11 cellular contexts compared by ENCODE assay signal in the genomic region with DNA sequence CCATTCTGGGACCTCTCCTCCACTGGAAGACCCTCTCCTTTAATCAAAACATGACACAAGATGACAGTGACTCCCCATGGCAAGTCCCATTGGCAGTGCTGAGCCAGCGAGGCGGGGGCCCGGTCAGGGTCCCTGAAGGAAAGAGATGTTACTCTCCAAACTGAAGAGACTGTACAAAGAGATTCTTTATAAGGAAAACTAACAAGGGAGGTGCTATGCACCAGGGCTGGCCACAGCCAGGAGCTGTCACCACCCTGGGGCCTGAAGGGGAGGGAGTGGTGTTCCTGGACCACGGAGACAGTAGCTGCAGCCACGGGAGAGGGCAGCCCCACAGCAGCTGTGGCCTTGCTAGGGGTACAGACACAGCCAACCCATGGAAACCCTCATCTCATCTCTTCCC.
DNase-seq lines count a peak whose midpoint lies in the region; ATAC-seq and TF ChIP-seq lines count a peak whose summit lies in the region.
"Had no signal": no experiment of that assay in that cellular context is flagged by ENCODE, and none has a peak within 500 bp of the region (broad histone marks: within the 10 kb centered on the region; RNA-seq: fewer than 3 reads in every experiment).

No MANE protein-coding gene starts in this region.

- no peaks in the 10 kb centered on the region for H3K27me3 ChIP-seq in right cardiac atrium (ENCODE audit: control insufficient read depth, insufficient read depth)

- peaks cover 11% of the 10 kb centered on the region for H3K36me3 Mint-ChIP-seq in activated T-cell treated with anti-CD3 and anti-CD28 coated beads, Interleukin-2, amount 50 U/mL, for 4 hours (ENCODE audit: insufficient read depth)
- peaks cover 26% of the 10 kb centered on the region for H3K36me3 Mint-ChIP-seq in activated T-helper 2 cell treated with anti-CD3 and anti-CD28 coated beads, Interferon-gamma antibody, Interleukin-2, Interleukin-4, amounts not matched to agents 10 μg/mL and 5 μg/mL and 100 μg/mL, durations not matched to agents 14 hours and 24 hours and 36 hours (ENCODE audit: low read depth)
- H3K36me3 Mint-ChIP-seq in stimulated activated naive B cell treated with anti-CD40 and anti-IgM and Interleukin-4, amounts not matched to agents 10 μg/mL and 1 μg/mL and 100 μg/mL, for 72 hours: peaks cover 28 to 47% of the 10 kb centered on the region in 2 donors
- no peaks in the 10 kb centered on the region for H3K36me3 Mint-ChIP-seq in MCF 10A (ENCODE audit: insufficient read depth, unreplicated experiment)

- intact Hi-C loops in activated T-helper 2 cell treated with anti-CD3 and anti-CD28 coated beads, Interferon-gamma antibody, Interleukin-2, Interleukin-4, amounts not matched to agents 10 μg/mL and 5 μg/mL and 100 μg/mL, durations not matched to agents 14 hours and 24 hours and 36 hours (cut with micrococcal nuclease): loop anchor here (2.0 kb wide), 1 partner anchor 13 kb away; no protein-coding TSS in a partner anchor
- intact Hi-C loops in right cardiac atrium (cut with DNase I): loop anchor here in 1 of 4 donors (10.0 kb wide), 1 partner anchor 73 kb away; no protein-coding TSS in a partner anchor
- intact Hi-C loops in MCF 10A (cut with micrococcal nuclease): no loop called here

- H3K4me1 Mint-ChIP-seq in activated T-cell treated with anti-CD3 and anti-CD28 coated beads, Interleukin-2, amount 50 U/mL, for 4 hours (ENCODE audit: low read depth): peaks cover 74% of the 10 kb centered on the region
- peaks cover 62% of the 10 kb centered on the region for H3K4me1 Mint-ChIP-seq in activated T-helper 2 cell treated with anti-CD3 and anti-CD28 coated beads, Interferon-gamma antibody, Interleukin-2, Interleukin-4, amounts not matched to agents 10 μg/mL and 5 μg/mL and 100 μg/mL, durations not matched to agents 14 hours and 24 hours and 36 hours (ENCODE audit: low read depth)
- peaks cover 60 to 98% of the 10 kb centered on the region in 2 donors for H3K4me1 Mint-ChIP-seq in stimulated activated naive B cell treated with anti-CD40 and anti-IgM and Interleukin-4, amounts not matched to agents 10 μg/mL and 1 μg/mL and 100 μg/mL, for 72 hours
- no peaks in the 10 kb centered on the region for H3K4me1 Mint-ChIP-seq in MCF 10A (ENCODE audit: insufficient read depth, unreplicated experiment)

- no peak for TF ChIP-seq CTCF in MCF 10A (IDR thresholded peaks at IDR 0.05; ENCODE audit: unreplicated experiment)

- peak overlapping the region; percentile 42 for H3K4me3 Mint-ChIP-seq in activated T-cell treated with anti-CD3 and anti-CD28 coated beads, Interleukin-2, amount 50 U/mL, for 4 hours
- peak overlapping the region; percentile 2 for H3K4me3 Mint-ChIP-seq in activated T-helper 2 cell treated with anti-CD3 and anti-CD28 coated beads, Interferon-gamma antibody, Interleukin-2, Interleukin-4, amounts not matched to agents 10 μg/mL and 5 μg/mL and 100 μg/mL, durations not matched to agents 14 hours and 24 hours and 36 hours (ENCODE audit: low read depth)
- peak overlapping the region; percentile 63 to 77 for H3K4me3 Mint-ChIP-seq in stimulated activated naive B cell treated with anti-CD40 and anti-IgM and Interleukin-4, amounts not matched to agents 10 μg/mL and 1 μg/mL and 100 μg/mL, for 72 hours
- no peak overlapping the region for H3K4me3 Mint-ChIP-seq in MCF 10A (ENCODE audit: unreplicated experiment)

- H3K9me3 ChIP-seq in right cardiac atrium (ENCODE audit: control insufficient read depth, low read length): no peaks in the 10 kb centered on the region

- peaks cover 19% of the 10 kb centered on the region for H3K4me1 ChIP-seq in right cardiac atrium (ENCODE audit: control insufficient read depth, insufficient read depth, low read length)

- POLR2A ChIA-PET in MCF 10A (lab: Yijun Ruan, JAX): no interaction called here

- no peak for ATAC-seq in activated T-cell treated with anti-CD3 and anti-CD28 coated beads, Interleukin-2, amount 50 U/mL, for 4 hours
- ATAC-seq in right cardiac atrium (peak; percentile 73 to 86), HG02588 (IDR thresholded peaks at IDR 0.05; ENCODE audit: unreplicated experiment) (no peak)
- no peak for ATAC-seq in stimulated activated naive B cell treated with anti-CD40 and anti-IgM and Interleukin-4, amounts not matched to agents 10 μg/mL and 1 μg/mL and 100 μg/mL, for 72 hours (replicated peaks)

- no TSS peak for BruUV-seq in MCF 10A (replicated peaks; lab: Mats Ljungman, UMichigan)

- H3K27me3 Mint-ChIP-seq in activated T-cell treated with anti-CD3 and anti-CD28 coated beads, Interleukin-2, amount 50 U/mL, for 4 hours (ENCODE audit: low read depth): no peaks in the 10 kb centered on the region
- no peaks in the 10 kb centered on the region for H3K27me3 Mint-ChIP-seq in activated T-helper 2 cell treated with anti-CD3 and anti-CD28 coated beads, Interferon-gamma antibody, Interleukin-2, Interleukin-4, amounts not matched to agents 10 μg/mL and 5 μg/mL and 100 μg/mL, durations not matched to agents 14 hours and 24 hours and 36 hours (ENCODE audit: low read depth)
- no peaks in the 10 kb centered on the region for H3K27me3 Mint-ChIP-seq in stimulated activated naive B cell treated with anti-CD40 and anti-IgM and Interleukin-4, amounts not matched to agents 10 μg/mL and 1 μg/mL and 100 μg/mL, for 72 hours
- no peaks in the 10 kb centered on the region for H3K27me3 Mint-ChIP-seq in MCF 10A (ENCODE audit: insufficient read depth, unreplicated experiment)

- H3K4me3 ChIP-seq in right cardiac atrium (ENCODE audit: low read length): no peak overlapping the region
- H3K4me3 ChIP-seq: PC-9 had no signal

- peak overlapping the region; percentile 88 for H3K27ac ChIP-seq in right cardiac atrium (ENCODE audit: low read length)
- H3K27ac ChIP-seq: PC-9 had no signal

- H3K9me3 Mint-ChIP-seq in activated T-cell treated with anti-CD3 and anti-CD28 coated beads, Interleukin-2, amount 50 U/mL, for 4 hours: no peaks in the 10 kb centered on the region
- no peaks in the 10 kb centered on the region for H3K9me3 Mint-ChIP-seq in activated T-helper 2 cell treated with anti-CD3 and anti-CD28 coated beads, Interferon-gamma antibody, Interleukin-2, Interleukin-4, amounts not matched to agents 10 μg/mL and 5 μg/mL and 100 μg/mL, durations not matched to agents 14 hours and 24 hours and 36 hours
- H3K9me3 Mint-ChIP-seq in stimulated activated naive B cell treated with anti-CD40 and anti-IgM and Interleukin-4, amounts not matched to agents 10 μg/mL and 1 μg/mL and 100 μg/mL, for 72 hours: no peaks in the 10 kb centered on the region
- peaks cover 7% of the 10 kb centered on the region for H3K9me3 Mint-ChIP-seq in MCF 10A (ENCODE audit: unreplicated experiment)

- DNase-seq in activated T-cell treated with anti-CD3 and anti-CD28 coated beads, Interleukin-2, amount 50 U/mL, for 4 hours: no peak
- no peak for DNase-seq in activated T-cell treated with anti-CD3 and anti-CD28 coated beads, Interleukin-2, amount 50 U/mL, for 48 hours
- DNase-seq in activated T-helper 2 cell treated with anti-CD3 and anti-CD28 coated beads, Interferon-gamma antibody, Interleukin-2, Interleukin-4, amounts not matched to agents 10 μg/mL and 5 μg/mL and 100 μg/mL, durations not matched to agents 14 hours and 24 hours and 36 hours (ENCODE audit: low spot score): no peak
- peak; percentile 49 to 85 (median 85) for DNase-seq in right cardiac atrium
- DNase-seq in stimulated activated naive B cell treated with anti-CD40 and anti-IgM and Interleukin-4, amounts not matched to agents 10 μg/mL and 1 μg/mL and 100 μg/mL, for 72 hours: no peak
- no peak for DNase-seq in AG08396 (ENCODE audit: low spot score)
- DNase-seq in MCF 10A (ENCODE audit: unreplicated experiment): no peak
- DNase-seq: GOT3, NCI-H345, PC-9 had no signal

- CTCF ChIA-PET in MCF 10A (lab: Yijun Ruan, JAX): no interaction called here

- 47% methylated on average over 5 of the region's 5 CpGs for WGBS in right cardiac atrium

- peak overlapping the region; percentile 97 for H3K27ac Mint-ChIP-seq in activated T-helper 2 cell treated with anti-CD3 and anti-CD28 coated beads, Interferon-gamma antibody, Interleukin-2, Interleukin-4, amounts not matched to agents 10 μg/mL and 5 μg/mL and 100 μg/mL, durations not matched to agents 14 hours and 24 hours and 36 hours
- peak overlapping the region; percentile 99 for H3K27ac Mint-ChIP-seq in stimulated activated naive B cell treated with anti-CD40 and anti-IgM and Interleukin-4, amounts not matched to agents 10 μg/mL and 1 μg/mL and 100 μg/mL, for 72 hours
- no peak overlapping the region for H3K27ac Mint-ChIP-seq in MCF 10A (ENCODE audit: low read depth, unreplicated experiment)

Comparison
In these comparisons a context has a peak if more than half of its experiments do, and no peak if none do; other contexts are left out.
1. ATAC-seq: peak in right cardiac atrium (2 of 2); none in activated T-cell treated with anti-CD3 and anti-CD28 coated beads, Interleukin-2, amount 50 U/mL, for 4 hours (0 of 2), stimulated activated naive B cell treated with anti-CD40 and anti-IgM and Interleukin-4, amounts not matched to agents 10 μg/mL and 1 μg/mL and 100 μg/mL, for 72 hours (0 of 2) and HG02588 (single experiment).
2. DNase-seq: peak in right cardiac atrium (3 of 3); none in activated T-cell treated with anti-CD3 and anti-CD28 coated beads, Interleukin-2, amount 50 U/mL, for 4 hours (single experiment), activated T-cell treated with anti-CD3 and anti-CD28 coated beads, Interleukin-2, amount 50 U/mL, for 48 hours (0 of 2), activated T-helper 2 cell treated with anti-CD3 and anti-CD28 coated beads, Interferon-gamma antibody, Interleukin-2, Interleukin-4, amounts not matched to agents 10 μg/mL and 5 μg/mL and 100 μg/mL, durations not matched to agents 14 hours and 24 hours and 36 hours (single experiment), stimulated activated naive B cell treated with anti-CD40 and anti-IgM and Interleukin-4, amounts not matched to agents 10 μg/mL and 1 μg/mL and 100 μg/mL, for 72 hours (single experiment), AG08396 (single experiment) and MCF 10A (single experiment).